ENCODE assay signal across 1 cellular context in genomic region chr1:211036701-211037494, GRCh38.
A peak's percentile ranks its signal among the peaks of the same experiment; 100 is the strongest.
TF ChIP-seq lines count a peak whose summit lies in the region.

No MANE protein-coding gene starts in this region.

TF ChIP-seq in K562, 482 proteins besides CTCF, POLR2A, EP300 and RAD21 (continued from another document):
- TF ChIP-seq MAFF (IDR thresholded peaks at IDR 0.05; ENCODE audit: low read length) = peak; percentile 43; the same call in 1 of the 2 replicates
- TF ChIP-seq, protein P1, sequence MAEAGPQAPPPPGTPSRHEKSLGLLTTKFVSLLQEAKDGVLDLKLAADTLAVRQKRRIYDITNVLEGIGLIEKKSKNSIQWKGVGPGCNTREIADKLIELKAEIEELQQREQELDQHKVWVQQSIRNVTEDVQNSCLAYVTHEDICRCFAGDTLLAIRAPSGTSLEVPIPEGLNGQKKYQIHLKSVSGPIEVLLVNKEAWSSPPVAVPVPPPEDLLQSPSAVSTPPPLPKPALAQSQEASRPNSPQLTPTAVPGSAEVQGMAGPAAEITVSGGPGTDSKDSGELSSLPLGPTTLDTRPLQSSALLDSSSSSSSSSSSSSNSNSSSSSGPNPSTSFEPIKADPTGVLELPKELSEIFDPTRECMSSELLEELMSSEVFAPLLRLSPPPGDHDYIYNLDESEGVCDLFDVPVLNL (CRISPR knock-in tag; IDR thresholded peaks at IDR 0.05; ENCODE audit: low read depth) = no peak
- TF ChIP-seq ZNF589 (CRISPR knock-in tag; IDR thresholded peaks at IDR 0.05; ENCODE audit: low read depth) = peak; percentile 55; the same call in 1 of the 2 replicates
- TF ChIP-seq, protein P2, sequence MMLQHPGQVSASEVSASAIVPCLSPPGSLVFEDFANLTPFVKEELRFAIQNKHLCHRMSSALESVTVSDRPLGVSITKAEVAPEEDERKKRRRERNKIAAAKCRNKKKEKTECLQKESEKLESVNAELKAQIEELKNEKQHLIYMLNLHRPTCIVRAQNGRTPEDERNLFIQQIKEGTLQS (IDR thresholded peaks at IDR 0.05) = peak; percentile 94
- TF ChIP-seq, protein P2 (CRISPR knock-in tag; conservative IDR thresholded peaks at IDR 0.05) = no peak; the same call in 1 of the 2 replicates
- TF ChIP-seq POLR3A (IDR thresholded peaks at IDR 0.05; ENCODE audit: borderline replicate concordance, extremely low read depth, insufficient read depth, insufficient read length) = no peak
- TF ChIP-seq SIN3A (IDR thresholded peaks at IDR 0.05; ENCODE audit: borderline replicate concordance in 2 of 2, control insufficient read depth in 1 of 2, low read depth in 2 of 2, low read length in 2 of 2) = no peak
- no peak for TF ChIP-seq KLF10 (CRISPR knock-in tag; IDR thresholded peaks at IDR 0.05)
- TF ChIP-seq THRB (CRISPR knock-in tag; conservative IDR thresholded peaks at IDR 0.05) = no peak
- no peak for TF ChIP-seq ZNF583 (CRISPR knock-in tag; IDR thresholded peaks at IDR 0.05)
- TF ChIP-seq, protein P3, sequence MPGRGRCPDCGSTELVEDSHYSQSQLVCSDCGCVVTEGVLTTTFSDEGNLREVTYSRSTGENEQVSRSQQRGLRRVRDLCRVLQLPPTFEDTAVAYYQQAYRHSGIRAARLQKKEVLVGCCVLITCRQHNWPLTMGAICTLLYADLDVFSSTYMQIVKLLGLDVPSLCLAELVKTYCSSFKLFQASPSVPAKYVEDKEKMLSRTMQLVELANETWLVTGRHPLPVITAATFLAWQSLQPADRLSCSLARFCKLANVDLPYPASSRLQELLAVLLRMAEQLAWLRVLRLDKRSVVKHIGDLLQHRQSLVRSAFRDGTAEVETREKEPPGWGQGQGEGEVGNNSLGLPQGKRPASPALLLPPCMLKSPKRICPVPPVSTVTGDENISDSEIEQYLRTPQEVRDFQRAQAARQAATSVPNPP (IDR thresholded peaks at IDR 0.05; ENCODE audit: borderline replicate concordance, insufficient read depth, insufficient read length) = no peak
- no peak for TF ChIP-seq BRD9 (IDR thresholded peaks at IDR 0.05; ENCODE audit: low read depth, partially characterized antibody)
- no peak for TF ChIP-seq LCOR (CRISPR knock-in tag; IDR thresholded peaks at IDR 0.05)
- TF ChIP-seq GATA2 (CRISPR knock-in tag; IDR thresholded peaks at IDR 0.05) = no peak
